In genomic region chr15:86076468-86076867, GRCh38 we compare ENCODE assay signal across 22 cellular contexts. TPM values are rescaled to one million over a fixed set of nuclear protein-coding genes. Genes with fewer than 3 reads are reported as not detected.
"Had no signal": no experiment of that assay in that cellular context is flagged by ENCODE, and none has a peak within 500 bp of the region (broad histone marks: within the 10 kb centered on the region; RNA-seq: fewer than 3 reads in every experiment).

No MANE protein-coding gene starts in this region.

- H3K36me3 ChIP-seq: gastroesophageal sphincter, right atrium auricular region, sigmoid colon had no signal

- DNase-seq: cerebellar nuclear complex; effector CD4-positive, alpha-beta T cell; glutamatergic neuron; immature natural killer cell; kidney; left cardiac atrium; left ventricle myocardium superior; mesenchymal stem cell; naive thymus-derived CD4-positive, alpha-beta T cell; nephron progenitor cell; sigmoid colon; stimulated activated CD4-positive, alpha-beta T cell treated with anti-CD3 and anti-CD28 coated beads, Interleukin-12 subunit alpha, Interleukin-12 subunit beta, amount 100 ng/mL, for 4 hours; stimulated activated naive CD4-positive, alpha-beta T cell treated with Interleukin-2 at 50 U/mL for 16 hours had no signal

- H3K27me3 ChIP-seq: right atrium auricular region had no signal

- H3K4me1 ChIP-seq: gastroesophageal sphincter, right atrium auricular region, sigmoid colon had no signal

- H3K27ac ChIP-seq: gastroesophageal sphincter, right atrium auricular region, sigmoid colon, skin epidermis had no signal

- FAIRE-seq: colon, kidney, urothelium cell line had no signal

- H3K4me3 ChIP-seq: gastroesophageal sphincter, lung, right atrium auricular region, sigmoid colon, skin epidermis had no signal

- ATAC-seq: gastroesophageal sphincter; left ventricle myocardium superior; naive thymus-derived CD4-positive, alpha-beta T cell had no signal

- H3K9me3 ChIP-seq: gastroesophageal sphincter, right atrium auricular region, sigmoid colon had no signal

RNA-seq across cellular contexts. Expression of gene AGBL1, which starts 3.2 kb away (rescaled TPM):
- total RNA-seq: fibroblast of lung; kidney; left ventricle myocardium superior; naive thymus-derived CD4-positive, alpha-beta T cell; osteocyte; posterior vena cava; right atrium auricular region had no signal
- polyA plus RNA-seq: fibroblast of lung; immature natural killer cell; naive thymus-derived CD4-positive, alpha-beta T cell; sigmoid colon had no signal
